In the genomic region with DNA sequence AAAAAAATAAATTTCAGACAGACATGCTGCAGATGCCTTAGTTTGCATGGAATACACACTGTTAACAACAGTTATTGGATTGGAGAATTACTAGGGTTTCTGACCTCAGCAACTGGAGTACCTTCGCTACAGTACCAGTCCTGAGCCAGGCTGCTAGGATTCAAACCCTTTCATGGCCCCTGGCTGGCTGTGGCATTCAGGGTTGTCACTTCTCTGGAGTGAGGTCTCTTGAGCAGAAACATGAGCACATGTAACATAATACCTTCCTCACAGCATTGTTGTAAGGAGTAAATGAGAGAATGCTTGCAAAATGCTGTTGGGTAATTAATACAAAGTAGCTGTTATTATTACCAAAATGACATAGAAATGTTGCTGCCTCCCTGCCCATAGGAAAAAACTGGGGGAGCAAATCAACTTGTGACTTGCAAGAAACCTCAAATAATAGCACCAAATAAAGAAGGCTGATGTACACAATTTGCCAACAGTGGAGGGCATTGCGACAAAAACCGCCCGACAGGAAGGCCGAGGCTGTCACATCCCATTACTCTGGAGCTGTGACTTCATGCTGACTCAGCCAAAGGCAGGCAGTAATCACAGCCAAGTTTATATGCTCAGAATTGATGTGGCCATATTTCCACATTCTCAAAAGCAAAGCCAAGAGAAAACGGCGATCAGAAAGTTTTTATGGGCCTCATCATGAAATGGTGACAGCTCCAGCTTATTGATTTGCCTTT, we compare ENCODE assay signal across 12 cellular contexts.
DNase-seq lines count a peak whose midpoint lies in the region; ATAC-seq and TF ChIP-seq lines count a peak whose summit lies in the region.
"Had no signal": no experiment of that assay in that cellular context is flagged by ENCODE, and none has a peak within 500 bp of the region (broad histone marks: within the 10 kb centered on the region; RNA-seq: fewer than 3 reads in every experiment).

No MANE protein-coding gene starts in this region.

- H2AFZ ChIP-seq in mesenchymal stem cell (ENCODE audit: low read depth, low read length), result no peak overlapping the region
- H2AFZ ChIP-seq: hepatocyte had no signal

- no peak overlapping the region for H2BK12ac ChIP-seq in mesenchymal stem cell (ENCODE audit: low read length in 2 of 2)

- no peak overlapping the region for H2BK120ac ChIP-seq in mesenchymal stem cell (ENCODE audit: low read depth, low read length)

- H3K9me3 ChIP-seq in mesenchymal stem cell (ENCODE audit: control insufficient read depth, low read length), result no peaks in the 10 kb centered on the region
- no peaks in the 10 kb centered on the region for H3K9me3 ChIP-seq in effector memory CD4-positive, alpha-beta T cell (ENCODE audit: control insufficient read depth, low read length)
- H3K9me3 ChIP-seq: stomach had no signal

- H3K4ac ChIP-seq in mesenchymal stem cell (ENCODE audit: low read depth in 1 of 2, low read length in 2 of 2), result no peak overlapping the region

- H4K8ac ChIP-seq in mesenchymal stem cell (ENCODE audit: low read length), result peak overlapping the region; percentile 49

- H3K4me3 ChIP-seq in brain microvascular endothelial cell (ENCODE audit: low read depth, low read length) (no peak overlapping the region), mesenchymal stem cell (ENCODE audit: insufficient read depth in 1 of 2, low read depth in 1 of 2, low read length in 2 of 2) (no peak overlapping the region)
- H3K4me3 ChIP-seq in effector memory CD4-positive, alpha-beta T cell (ENCODE audit: insufficient read depth, low read depth, low read length, poor library complexity, severe bottlenecking), result no peak overlapping the region
- H3K4me3 ChIP-seq: hepatocyte, stomach had no signal

- peaks cover 1% of the 10 kb centered on the region for H3K4me1 ChIP-seq in mesenchymal stem cell (ENCODE audit: control insufficient read depth, insufficient read depth, low read depth, low read length)
- no peaks in the 10 kb centered on the region for H3K4me1 ChIP-seq in effector memory CD4-positive, alpha-beta T cell (ENCODE audit: control insufficient read depth, insufficient read depth, low read length, poor library complexity, severe bottlenecking)
- H3K4me1 ChIP-seq: stomach had no signal

- TF ChIP-seq CTCF in brain microvascular endothelial cell (IDR thresholded peaks at IDR 0.05; ENCODE audit: low read depth, low read length, missing control alignments), result no peak
- TF ChIP-seq CTCF in GM13977 (IDR thresholded peaks at IDR 0.05; ENCODE audit: extremely low read depth, insufficient read depth, missing control alignments), result no peak

- H2BK15ac ChIP-seq in mesenchymal stem cell (ENCODE audit: low read depth, poor library complexity, severe bottlenecking), result no peak overlapping the region

- no peak for ATAC-seq in GM18517 (IDR thresholded peaks at IDR 0.05; ENCODE audit: unreplicated experiment)

- H3K23ac ChIP-seq in mesenchymal stem cell (ENCODE audit: low read length in 2 of 2), result no peak overlapping the region

- H2AK5ac ChIP-seq in mesenchymal stem cell (ENCODE audit: low read length, severe bottlenecking), result no peak overlapping the region

- in situ Hi-C loops in brain microvascular endothelial cell (cut with HindIII; ENCODE audit: low pct_ligation_motif_present, low sequenced_read_pairs) (no loop called here), GM13977 (cut with MboI; ENCODE audit: low pct_unique_long_range_greater_than_20kb, low sequenced_read_pairs, unreplicated experiment) (no loop called here)

- H3K79me1 ChIP-seq in mesenchymal stem cell (replicated peaks; ENCODE audit: low read length, poor library complexity, severe bottlenecking), result no peaks in the 10 kb centered on the region

- H3K18ac ChIP-seq in mesenchymal stem cell (ENCODE audit: low read depth in 1 of 2, low read length in 2 of 2), result peak overlapping the region in 1 of 2 experiments; percentile 26

- peak overlapping the region in 1 of 2 experiments; percentile 39 for H3K14ac ChIP-seq in mesenchymal stem cell (ENCODE audit: low read length in 2 of 2)

- no peak overlapping the region for H3K4me2 ChIP-seq in mesenchymal stem cell (ENCODE audit: low read length, poor library complexity, severe bottlenecking)
- H3K4me2 ChIP-seq: hepatocyte had no signal

- DNase-seq in EH (ENCODE audit: low read depth), result peak; percentile 85
- peak; percentile 54 for DNase-seq in MV-4-11 (lab: John Stamatoyannopoulos, UW)
- peak; percentile 71 for DNase-seq in brain microvascular endothelial cell
- peak; percentile 72 for DNase-seq in mesenchymal stem cell
- DNase-seq in effector memory CD4-positive, alpha-beta T cell, result no peak
- no peak for DNase-seq in inferior parietal cortex (ENCODE audit: extremely low spot score)
- DNase-seq in GM13977 (ENCODE audit: low spot score), result no peak
- DNase-seq: activated naive CD4-positive, alpha-beta T cell treated with anti-CD3 and anti-CD28 coated beads, Interleukin-2, amount 50 U/mL, for 16 hours; MM.1S; stomach had no signal

- H3K27me3 ChIP-seq in brain microvascular endothelial cell (replicated peaks) (no peaks in the 10 kb centered on the region), mesenchymal stem cell (ENCODE audit: control insufficient read depth in 1 of 2, insufficient read depth in 1 of 2, low read length in 2 of 2) (no peaks in the 10 kb centered on the region)
- no peaks in the 10 kb centered on the region for H3K27me3 ChIP-seq in effector memory CD4-positive, alpha-beta T cell (replicated peaks; ENCODE audit: control insufficient read depth, insufficient read depth, low read length, poor library complexity, severe bottlenecking)
- H3K27me3 ChIP-seq: hepatocyte, stomach had no signal

- no peak overlapping the region for H4K91ac ChIP-seq in mesenchymal stem cell (ENCODE audit: low read length)

- peak overlapping the region; percentile 34 for H3K9ac ChIP-seq in mesenchymal stem cell (ENCODE audit: low read length)

- H3K27ac ChIP-seq in brain microvascular endothelial cell, result no peak overlapping the region
- H3K27ac ChIP-seq in mesenchymal stem cell (ENCODE audit: low read length, poor library complexity, severe bottlenecking), result no peak overlapping the region
- no peak overlapping the region for H3K27ac ChIP-seq in effector memory CD4-positive, alpha-beta T cell (ENCODE audit: insufficient read depth, low read length, poor library complexity, severe bottlenecking)
- H3K27ac ChIP-seq: hepatocyte, stomach had no signal

- H2BK5ac ChIP-seq in mesenchymal stem cell (ENCODE audit: low read depth, low read length, poor library complexity, severe bottlenecking), result no peak overlapping the region

- WGBS in mesenchymal stem cell, result 51% methylated on average over 7 of the region's 7 CpGs

- H3K36me3 ChIP-seq in brain microvascular endothelial cell (replicated peaks), result no peaks in the 10 kb centered on the region
- H3K36me3 ChIP-seq in mesenchymal stem cell (ENCODE audit: control insufficient read depth in 1 of 2, insufficient read depth in 2 of 2, low read depth in 1 of 2, low read length in 2 of 2), result no peaks in the 10 kb centered on the region
- H3K36me3 ChIP-seq in effector memory CD4-positive, alpha-beta T cell (ENCODE audit: control insufficient read depth, insufficient read depth, low read length), result no peaks in the 10 kb centered on the region
- H3K36me3 ChIP-seq: stomach had no signal

Comparison
In these comparisons a context has a peak if more than half of its experiments do, and no peak if none do; other contexts are left out.
1. DNase-seq: peak in EH (single experiment), MV-4-11 (single experiment), brain microvascular endothelial cell (single experiment) and mesenchymal stem cell (single experiment); none in effector memory CD4-positive, alpha-beta T cell (0 of 3), inferior parietal cortex (single experiment) and GM13977 (single experiment).